34 cellular contexts compared by ENCODE assay signal in the genomic region with DNA sequence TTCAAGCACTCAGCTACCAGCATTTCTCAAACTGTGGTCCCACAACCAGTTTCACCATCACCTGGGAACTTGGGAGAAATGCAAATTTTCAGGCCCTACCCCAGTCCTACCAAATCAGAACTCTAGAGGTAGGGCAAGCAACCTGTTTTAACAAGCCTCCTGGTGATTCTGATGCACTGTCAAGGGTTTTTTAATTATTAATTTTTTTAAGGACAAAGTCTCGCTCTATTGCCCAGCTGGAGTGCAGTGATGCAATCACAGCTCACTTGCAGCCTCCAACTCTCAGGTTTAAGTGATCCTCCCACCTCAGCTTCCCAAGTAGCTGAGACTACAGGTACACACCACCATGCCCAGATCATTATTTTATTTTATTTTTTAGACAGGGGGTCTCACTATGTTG. TPM values are rescaled to one million over a fixed set of nuclear protein-coding genes. Genes with fewer than 3 reads are reported as not detected.
"Had no signal": no experiment of that assay in that cellular context is flagged by ENCODE, and none has a peak within 500 bp of the region (broad histone marks: within the 10 kb centered on the region; RNA-seq: fewer than 3 reads in every experiment).

No MANE protein-coding gene starts in this region.

- H3K4me3 ChIP-seq: adrenal gland, coronary artery, dorsolateral prefrontal cortex, gastroesophageal sphincter, lower lobe of right lung, mucosa of descending colon, skin epidermis, uterus had no signal

- ATAC-seq: activated CD8-positive, alpha-beta T cell treated with anti-CD3 and anti-CD28 coated beads for 36 hours; gastroesophageal sphincter; lower lobe of right lung; mucosa of descending colon; sciatic nerve; T-helper 17 cell had no signal

- H3K27ac ChIP-seq: adrenal gland, coronary artery, dorsolateral prefrontal cortex, gastroesophageal sphincter, lower lobe of right lung, neutrophil, skin epidermis, uterus had no signal

- H3K9me3 ChIP-seq: adrenal gland, gastroesophageal sphincter, lower lobe of right lung, mucosa of descending colon, neutrophil, uterus had no signal

- H3K4me1 ChIP-seq: adrenal gland, gastroesophageal sphincter, lower lobe of right lung, uterus had no signal

- H3K36me3 ChIP-seq: adrenal gland, gastroesophageal sphincter, lower lobe of right lung, neutrophil, uterus had no signal

- DNase-seq: activated B cell treated with CpG ODN at 0.5 μM for 24 hours; activated CD4-positive, alpha-beta T cell treated with anti-CD3 and anti-CD28 coated beads, Interleukin-2, amount 50 U/mL, for 1 hour; activated CD8-positive, alpha-beta T cell treated with anti-CD3 and anti-CD28 coated beads for 36 hours; activated effector memory CD4-positive, alpha-beta T cell treated with Interleukin-2 at 50 U/mL for 16 hours; activated naive CD4-positive, alpha-beta T cell treated with anti-CD3 and anti-CD28 coated beads for 36 hours; activated naive CD8-positive, alpha-beta T cell treated with anti-CD3 and anti-CD28 coated beads for 36 hours; adrenal gland; aorta; dorsolateral prefrontal cortex; effector memory CD4-positive, alpha-beta T cell; head of caudate nucleus; hippocampal formation; lower lobe of right lung; mucosa of descending colon; nephron progenitor cell; stimulated activated CD4-positive, alpha-beta T cell treated with anti-CD3 and anti-CD28 coated beads, Interleukin-12 subunit alpha, Interleukin-12 subunit beta, amount 100 ng/mL, for 4 hours; stimulated activated CD4-positive, alpha-beta T cell treated with anti-CD3 and anti-CD28 coated beads, Interleukin-4, amount 100 ng/mL, for 1 hour; SW 1271; T-helper 17 cell; uterus had no signal

- H3K27me3 ChIP-seq: adrenal gland, dorsolateral prefrontal cortex, gastroesophageal sphincter, neutrophil, uterus had no signal

RNA-seq across cellular contexts. Expression of a gene that starts 7.8 kb away (rescaled TPM):
- total RNA-seq: activated B cell treated with CpG ODN at 0.5 μM for 24 hours; activated CD8-positive, alpha-beta T cell treated with anti-CD3 and anti-CD28 coated beads for 36 hours; activated naive CD4-positive, alpha-beta T cell treated with anti-CD3 and anti-CD28 coated beads for 36 hours; activated naive CD8-positive, alpha-beta T cell treated with anti-CD3 and anti-CD28 coated beads for 36 hours; aorta; cardiac septum; cerebellum; fibroblast of lung; fibroblast of villous mesenchyme; gastroesophageal sphincter; lower lobe of right lung; mesenteric fat pad; mucosa of descending colon; myocyte; osteocyte; posterior vena cava; sciatic nerve; subcutaneous adipose tissue; T-helper 17 cell; uterus had no signal
